Comparison of ENCODE assay signal across 8 cellular contexts in the genomic region with DNA sequence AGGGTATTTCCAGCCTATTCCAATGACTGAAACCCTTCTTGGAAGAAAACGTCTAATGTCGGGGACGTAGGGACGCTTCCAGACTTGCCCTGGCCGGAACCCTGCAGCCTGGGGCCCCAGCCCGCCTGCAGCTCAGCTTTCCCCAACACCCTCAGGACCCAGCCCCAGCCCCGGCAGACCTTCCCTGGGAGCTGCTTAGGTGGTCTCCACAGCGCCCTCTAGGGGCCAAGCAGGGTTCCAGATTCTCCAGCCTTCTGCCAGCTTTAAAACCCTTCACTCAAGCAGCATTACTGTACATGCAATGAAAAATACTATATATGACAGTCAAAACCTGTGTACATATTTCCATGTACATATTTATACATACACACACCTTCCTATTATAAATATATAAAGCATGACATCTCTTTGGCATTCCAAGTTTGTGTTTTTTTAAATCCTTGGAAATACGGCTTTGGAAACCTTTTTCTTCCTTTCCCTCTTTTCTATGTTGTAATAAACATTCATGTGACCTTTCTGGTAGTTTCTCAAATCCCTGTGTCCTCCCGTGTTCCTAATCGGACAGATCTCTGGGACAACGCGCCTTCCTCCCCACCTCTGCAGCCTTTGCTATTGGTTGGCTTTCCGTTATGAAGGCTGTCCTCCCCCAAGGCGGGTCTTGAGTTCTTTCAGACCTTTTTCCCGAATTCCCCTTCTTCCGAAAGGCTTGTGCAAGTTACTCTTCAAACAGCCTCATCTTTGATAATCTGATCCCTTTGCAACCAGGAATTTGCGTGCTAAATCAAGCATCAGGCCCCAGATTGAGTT.
DNase-seq lines count a peak whose midpoint lies in the region; ATAC-seq and TF ChIP-seq lines count a peak whose summit lies in the region.

No MANE protein-coding gene starts in this region.

- peaks cover 5% of the 10 kb centered on the region for H3K27me3 Mint-ChIP-seq in activated B cell treated with CpG ODN at 0.5 μM for 24 hours

- TF ChIP-seq CTCF in activated B cell treated with CpG ODN at 0.5 μM for 24 hours (IDR thresholded peaks at IDR 0.05) (peak; percentile 39), cardiac fibroblast (IDR thresholded peaks at IDR 0.05; ENCODE audit: low read depth, low read length) (peak; percentile 90)

- H3K4me2 ChIP-seq in BLaER1: peak overlapping the region; percentile 86

- peaks cover 48% of the 10 kb centered on the region for H3K4me1 ChIP-seq in BLaER1

- H3K36me3 ChIP-seq in BLaER1: no peaks in the 10 kb centered on the region

- H3K9ac ChIP-seq in BLaER1: 0 out of 2 replicates have a peak overlapping the region, but pooled peaks have one; percentile 26

- H3K4me1 Mint-ChIP-seq in activated B cell treated with CpG ODN at 0.5 μM for 24 hours: no peaks in the 10 kb centered on the region

- peak overlapping the region; percentile 51; the same call in 1 of the 2 replicates for H3K27ac ChIP-seq in BLaER1

- DNase-seq in NCI-H1694 treated with DMSO at 0.1 percent for 48 hours (lab: John Stamatoyannopoulos, UW): peak; percentile 61
- DNase-seq in activated B cell treated with CpG ODN at 0.5 μM for 24 hours: peak; percentile 55
- DNase-seq in cardiac fibroblast (ENCODE audit: low read depth in 2 of 2): peak; percentile 69 to 79
- DNase-seq in left colon: peak; percentile 48 to 74
- DNase-seq in stimulated activated CD4-positive, alpha-beta T cell treated with anti-CD3 and anti-CD28 coated beads, TNF-alpha, amount 100 ng/mL, for 24 hours (ENCODE audit: low read depth in 3 of 3): peak; percentile 33 to 67 (median 47)

- no peak overlapping the region for H3K27ac Mint-ChIP-seq in activated B cell treated with CpG ODN at 0.5 μM for 24 hours

- H3K9me3 ChIP-seq in BLaER1: no peaks in the 10 kb centered on the region

- no peaks in the 10 kb centered on the region for H3K9me3 Mint-ChIP-seq in activated B cell treated with CpG ODN at 0.5 μM for 24 hours

- peak; percentile 68 for ATAC-seq in GM21576 (IDR thresholded peaks at IDR 0.05; ENCODE audit: unreplicated experiment)
- ATAC-seq in activated B cell treated with CpG ODN at 0.5 μM for 24 hours (ENCODE audit: low read depth): peak; percentile 61
- ATAC-seq in left colon: peak; percentile 75
- no peak for ATAC-seq in HG03097 (IDR thresholded peaks at IDR 0.05; ENCODE audit: low FRiP score, unreplicated experiment)

- no peaks in the 10 kb centered on the region for H3K27me3 ChIP-seq in BLaER1

- H4K20me1 ChIP-seq in BLaER1: no peaks in the 10 kb centered on the region

- CTCF ChIA-PET in activated B cell treated with CpG ODN at 0.5 μM for 24 hours (lab: Charles Lee): interaction anchor here (0.5 to 2.4 kb wide), 8 partner anchors 8 to 219 kb away, joined by 3 to 9 read pairs (median 4); partner anchors contain the start of gene STUM

- no peak overlapping the region for H3K4me3 Mint-ChIP-seq in activated B cell treated with CpG ODN at 0.5 μM for 24 hours

- H3K4me3 ChIP-seq in BLaER1 (no peak overlapping the region), cardiac fibroblast (replicated peaks in 1 of 2; ENCODE audit: low read depth in 2 of 2, low read length in 2 of 2) (no peak overlapping the region)

- no peaks in the 10 kb centered on the region for H3K36me3 Mint-ChIP-seq in activated B cell treated with CpG ODN at 0.5 μM for 24 hours (ENCODE audit: low read depth)

- intact Hi-C loops in activated B cell treated with CpG ODN at 0.5 μM for 24 hours (cut with micrococcal nuclease): loop anchor here (1.0 kb wide), 2 partner anchors 62 to 185 kb away; no protein-coding TSS in a partner anchor
- intact Hi-C loops in left colon (cut with DNase I, micrococcal nuclease): loop anchor here in 1 of 2 donors (5.0 kb wide), 1 partner anchor 62 kb away; the partner anchor contains the start of gene STUM

- POLR2A ChIA-PET in activated B cell treated with CpG ODN at 0.5 μM for 24 hours (lab: Charles Lee): interaction anchor here (0.5 kb wide), 1 partner anchor 59 kb away, joined by 3 read pairs; no protein-coding TSS in a partner anchor
